ENCODE assay signal across 19 cellular contexts in genomic region chr5:158054388-158055092, GRCh38.
DNase-seq lines count a peak whose midpoint lies in the region; ATAC-seq, FAIRE-seq and TF ChIP-seq lines count a peak whose summit lies in the region.
"Had no signal": no experiment of that assay in that cellular context is flagged by ENCODE, and none has a peak within 500 bp of the region (broad histone marks: within the 10 kb centered on the region; RNA-seq: fewer than 3 reads in every experiment).

No MANE protein-coding gene starts in this region.

- peak overlapping the region; percentile 85 for H3K27ac Mint-ChIP-seq in mesothelial cell of epicardium
- H3K27ac Mint-ChIP-seq: IgD-negative memory B cell; stimulated activated effector memory CD8-positive, alpha-beta T cell treated with anti-CD3 and anti-CD28 coated beads, Interleukin-12 subunit alpha, Interleukin-12 subunit beta, amount 100 ng/mL, for 72 hours had no signal

- no peaks in the 10 kb centered on the region for H3K27me3 ChIP-seq in BLaER1

- no peaks in the 10 kb centered on the region for H3K9me3 Mint-ChIP-seq in mesothelial cell of epicardium
- H3K9me3 Mint-ChIP-seq: stimulated activated effector memory CD8-positive, alpha-beta T cell treated with anti-CD3 and anti-CD28 coated beads, Interleukin-12 subunit alpha, Interleukin-12 subunit beta, amount 100 ng/mL, for 72 hours had no signal

- DNase-seq in HTR-8/SVneo (ENCODE audit: insufficient read length, low spot score) (peak; percentile 39), astrocyte of the hippocampus (ENCODE audit: low read depth, low spot score) (peak; percentile 57), mesothelial cell of epicardium (ENCODE audit: low spot score in 2 of 2, unreplicated experiment in 2 of 2) (no peak), H54 (ENCODE audit: insufficient read length, low spot score) (no peak)
- no peak for DNase-seq in stimulated activated CD4-positive, alpha-beta T cell treated with anti-CD3 and anti-CD28 coated beads, Interleukin-2, amount 100 ng/mL, for 24 hours
- DNase-seq in NK-92 treated with Interleukin-12 subunit alpha and Interleukin-12 subunit beta, amount 100 ng/mL, for 24 hours (lab: John Stamatoyannopoulos, UW) = no peak
- DNase-seq: activated effector memory CD4-positive, alpha-beta T cell treated with anti-CD3 and anti-CD28 coated beads, Interleukin-2, amount 50 U/mL, for 16 hours; amniotic stem cell; central memory CD4-positive, alpha-beta T cell; heart right ventricle; naive thymus-derived CD8-positive, alpha-beta T cell; NCI-H187; NCI-H526; T-helper 9 cell had no signal

- H3K36me3 ChIP-seq in BLaER1 = no peaks in the 10 kb centered on the region
- H3K36me3 ChIP-seq: heart right ventricle had no signal

- no peaks in the 10 kb centered on the region for H3K36me3 Mint-ChIP-seq in mesothelial cell of epicardium
- H3K36me3 Mint-ChIP-seq: IgD-negative memory B cell; naive thymus-derived CD8-positive, alpha-beta T cell; stimulated activated effector memory CD8-positive, alpha-beta T cell treated with anti-CD3 and anti-CD28 coated beads, Interleukin-12 subunit alpha, Interleukin-12 subunit beta, amount 100 ng/mL, for 72 hours had no signal

- no peaks in the 10 kb centered on the region for H3K27me3 Mint-ChIP-seq in mesothelial cell of epicardium (ENCODE audit: low read depth)

- FAIRE-seq in HTR-8/SVneo (lab: Jason Lieb, UNC) = no peak
- no peak for FAIRE-seq in H54 (lab: Jason Lieb, UNC)

- H3K4me1 ChIP-seq in BLaER1 = peaks cover 90% of the 10 kb centered on the region
- H3K4me1 ChIP-seq: heart right ventricle had no signal

- H3K4me3 Mint-ChIP-seq in mesothelial cell of epicardium = no peak overlapping the region
- H3K4me3 Mint-ChIP-seq: IgD-negative memory B cell; naive thymus-derived CD8-positive, alpha-beta T cell; stimulated activated effector memory CD8-positive, alpha-beta T cell treated with anti-CD3 and anti-CD28 coated beads, Interleukin-12 subunit alpha, Interleukin-12 subunit beta, amount 100 ng/mL, for 72 hours had no signal

- no peaks in the 10 kb centered on the region for H3K9me3 ChIP-seq in BLaER1
- H3K9me3 ChIP-seq: heart right ventricle had no signal

- no peak for ATAC-seq in HG03039 (IDR thresholded peaks at IDR 0.05; ENCODE audit: unreplicated experiment)
- ATAC-seq: heart right ventricle; naive thymus-derived CD8-positive, alpha-beta T cell; stimulated activated effector memory CD8-positive, alpha-beta T cell treated with anti-CD3 and anti-CD28 coated beads, Interleukin-12 subunit alpha, Interleukin-12 subunit beta, amount 100 ng/mL, for 72 hours had no signal

- peak overlapping the region; percentile 61; the same call in 1 of the 2 replicates for H3K9ac ChIP-seq in BLaER1

- TF ChIP-seq POLR2A in H54 (IDR thresholded peaks at IDR 0.05; ENCODE audit: low read depth, low read length) = no peak

- H3K4me3 ChIP-seq in BLaER1 = no peak overlapping the region
- H3K4me3 ChIP-seq: heart right ventricle had no signal

- no peaks in the 10 kb centered on the region for H4K20me1 ChIP-seq in BLaER1

- peaks cover 66% of the 10 kb centered on the region for H3K4me1 Mint-ChIP-seq in mesothelial cell of epicardium
- H3K4me1 Mint-ChIP-seq: naive thymus-derived CD8-positive, alpha-beta T cell; stimulated activated effector memory CD8-positive, alpha-beta T cell treated with anti-CD3 and anti-CD28 coated beads, Interleukin-12 subunit alpha, Interleukin-12 subunit beta, amount 100 ng/mL, for 72 hours had no signal

- H3K27ac ChIP-seq in BLaER1 = peak overlapping the region; percentile 80
- H3K27ac ChIP-seq: heart right ventricle, HL-60 had no signal

- no peak for TF ChIP-seq CTCF in mesothelial cell of epicardium (IDR thresholded peaks at IDR 0.05; ENCODE audit: unreplicated experiment)

- H3K4me2 ChIP-seq in BLaER1 = peak overlapping the region; percentile 86

Comparison
In these comparisons a context has a peak if more than half of its experiments do, and no peak if none do; other contexts are left out.
1. DNase-seq: peak in HTR-8/SVneo (single experiment) and astrocyte of the hippocampus (single experiment); none in mesothelial cell of epicardium (0 of 2), H54 (single experiment), stimulated activated CD4-positive, alpha-beta T cell treated with anti-CD3 and anti-CD28 coated beads, Interleukin-2, amount 100 ng/mL, for 24 hours (0 of 2) and NK-92 treated with Interleukin-12 subunit alpha and Interleukin-12 subunit beta, amount 100 ng/mL, for 24 hours (single experiment).